In genomic region chr19:28878862-28879566, GRCh38 we compare ENCODE assay signal across 9 cellular contexts.
DNase-seq lines count a peak whose midpoint lies in the region; ATAC-seq, FAIRE-seq and TF ChIP-seq lines count a peak whose summit lies in the region.
"Had no signal": no experiment of that assay in that cellular context is flagged by ENCODE, and none has a peak within 500 bp of the region (broad histone marks: within the 10 kb centered on the region; RNA-seq: fewer than 3 reads in every experiment).

No MANE protein-coding gene starts in this region.

- peaks cover 10% of the 10 kb centered on the region for H3K9me3 ChIP-seq in A673 (ENCODE audit: low read depth, low read length, poor library complexity, severe bottlenecking)

- H3K4me3 ChIP-seq in A673 (ENCODE audit: low read depth, low read length, poor library complexity, severe bottlenecking) = no peak overlapping the region
- H3K4me3 ChIP-seq in WI38 (ENCODE audit: low read depth, low read length) = no peak overlapping the region
- H3K4me3 ChIP-seq: skin epidermis had no signal

- no peaks in the 10 kb centered on the region for H3K4me1 ChIP-seq in A673 (ENCODE audit: insufficient read depth, low read length, poor library complexity, severe bottlenecking)

- peak; percentile 68 for DNase-seq in A673 (ENCODE audit: low spot score)
- peak; percentile 22 for DNase-seq in GM12892 (ENCODE audit: insufficient read length)
- peak; percentile 82 for DNase-seq in NCI-H2171 (lab: John Stamatoyannopoulos, UW)
- DNase-seq in caudate nucleus (lab: John Stamatoyannopoulos, UW) = peak in 52 of 61 donors; percentile 2 to 80 (median 34)
- peak; percentile 86 for DNase-seq in kidney tubule cell (ENCODE audit: low spot score)
- DNase-seq in stimulated activated CD4-positive, alpha-beta T cell treated with anti-CD3 and anti-CD28 coated beads, Interleukin-4, amount 100 ng/mL, for 1 hour = peak; percentile 50

- TF ChIP-seq CTCF in A673 (conservative IDR thresholded peaks at IDR 0.05; ENCODE audit: low read depth, low read length) (peak; percentile 69), WI38 (IDR thresholded peaks at IDR 0.05; ENCODE audit: low read depth, low read length) (0 out of 2 replicates have a peak, but pooled peaks have one; percentile 15)

- CTCF ChIA-PET in A673 (lab: Charles Lee) = interaction anchor here (0.6 to 0.7 kb wide), 3 partner anchors 78 to 343 kb away, joined by 7 to 14 read pairs (median 9); no protein-coding TSS in a partner anchor

- no peak for FAIRE-seq in GM12892 (lab: Jason Lieb, UNC)

- H3K27ac ChIP-seq in A673 (ENCODE audit: low read depth, low read length, poor library complexity, severe bottlenecking) = no peak overlapping the region
- no peak overlapping the region for H3K27ac ChIP-seq in caudate nucleus (ENCODE audit: low read depth, low read length)
- H3K27ac ChIP-seq: skin epidermis had no signal

- H3K36me3 ChIP-seq in A673 (ENCODE audit: insufficient read depth, low read length, poor library complexity, severe bottlenecking) = no peaks in the 10 kb centered on the region

- POLR2A ChIA-PET in A673 (lab: Charles Lee; ENCODE audit: low non-redundant PET) = no interaction called here

- intact Hi-C loops in A673 (cut with micrococcal nuclease; ENCODE audit: unreplicated experiment) = loop anchor here (5.0 kb wide), 1 partner anchor 142 kb away; no protein-coding TSS in a partner anchor

- no TSS peak for BruUV-seq in A673 (replicated peaks; lab: Mats Ljungman, UMichigan)

- no peak for TF ChIP-seq POLR2A in GM12892 (IDR thresholded peaks at IDR 0.05; ENCODE audit: low read depth, low read length)

- no peak for ATAC-seq in GM21367 (IDR thresholded peaks at IDR 0.05; ENCODE audit: unreplicated experiment)

- no peaks in the 10 kb centered on the region for H3K27me3 ChIP-seq in A673 (replicated peaks; ENCODE audit: insufficient read depth, low read depth, low read length, poor library complexity)

Comparison
In these comparisons a context has a peak if more than half of its experiments do, and no peak if none do; other contexts are left out.
1. DNase-seq: peak in every context shown above with its lines; median percentile 86 in kidney tubule cell; 82 in NCI-H2171; 68 in A673; 50 in stimulated activated CD4-positive, alpha-beta T cell treated with anti-CD3 and anti-CD28 coated beads, Interleukin-4, amount 100 ng/mL, for 1 hour; 34 in caudate nucleus; 22 in GM12892.